1 cellular context compared by ENCODE assay signal in the genomic region with DNA sequence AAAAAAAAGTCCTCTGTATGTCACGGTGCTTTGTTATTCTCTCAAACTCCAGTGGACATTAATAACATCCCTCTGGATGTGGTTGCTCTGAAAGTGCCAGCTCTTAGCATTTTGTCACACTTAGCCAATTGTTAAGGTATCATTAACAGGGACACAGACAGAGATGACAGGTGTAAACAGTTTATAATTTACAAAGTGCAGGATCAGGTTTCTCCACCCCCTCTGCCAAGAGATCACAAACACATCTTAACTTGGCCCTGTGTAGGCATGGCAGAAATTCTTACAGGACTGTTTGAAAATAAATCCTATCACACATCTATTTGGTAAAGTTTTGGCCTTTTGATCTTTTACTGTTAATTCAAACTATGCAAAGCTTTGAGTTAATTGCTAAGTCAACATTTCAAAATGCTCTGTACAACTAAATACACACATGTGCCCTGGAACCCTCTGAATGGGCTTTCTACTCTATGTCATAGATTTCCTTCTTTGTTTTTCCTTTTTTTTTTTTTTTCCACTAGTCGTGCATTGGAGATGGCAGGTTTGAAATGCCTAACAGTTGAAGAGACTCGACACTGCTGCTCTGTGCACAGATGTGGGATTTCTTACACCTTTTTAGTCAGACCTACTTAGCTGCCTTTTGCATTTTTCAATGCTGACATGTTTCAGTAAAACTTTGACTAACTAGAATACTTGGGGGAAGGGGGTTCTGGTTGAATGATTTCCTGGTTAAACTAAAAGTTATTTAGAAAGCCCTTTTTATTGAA.
TF ChIP-seq lines count a peak whose summit lies in the region.

No MANE protein-coding gene starts in this region.

TF ChIP-seq in HepG2, 621 proteins besides CTCF, POLR2A, EP300 and RAD21 (continued from another document and continues in another):
- TF ChIP-seq, protein P1, sequence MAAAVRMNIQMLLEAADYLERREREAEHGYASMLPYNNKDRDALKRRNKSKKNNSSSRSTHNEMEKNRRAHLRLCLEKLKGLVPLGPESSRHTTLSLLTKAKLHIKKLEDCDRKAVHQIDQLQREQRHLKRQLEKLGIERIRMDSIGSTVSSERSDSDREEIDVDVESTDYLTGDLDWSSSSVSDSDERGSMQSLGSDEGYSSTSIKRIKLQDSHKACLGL (CRISPR knock-in tag; IDR thresholded peaks at IDR 0.05), result no peak
- TF ChIP-seq ZNF3 (CRISPR knock-in tag; IDR thresholded peaks at IDR 0.05) (no peak), ZNF329 (CRISPR knock-in tag; IDR thresholded peaks at IDR 0.05; ENCODE audit: low read depth) (no peak), FOXA1 (IDR thresholded peaks at IDR 0.05) (peak; percentile 83), FOXA1 (CRISPR knock-in tag; IDR thresholded peaks at IDR 0.05) (peak; percentile 82), ZFP82 (CRISPR knock-in tag; IDR thresholded peaks at IDR 0.05; ENCODE audit: borderline replicate concordance) (no peak), NCOR1 (IDR thresholded peaks at IDR 0.05; ENCODE audit: borderline replicate concordance, low read length) (peak; percentile 93; the same call in 1 of the 2 replicates), GATA4 (IDR thresholded peaks at IDR 0.05; ENCODE audit: borderline replicate concordance, low read depth) (peak; percentile 69; the same call in 1 of the 2 replicates), NCOA5 (CRISPR knock-in tag; IDR thresholded peaks at IDR 0.05) (no peak), ZNF468 (CRISPR knock-in tag; IDR thresholded peaks at IDR 0.05) (no peak), ZNF441 (CRISPR knock-in tag; IDR thresholded peaks at IDR 0.05; ENCODE audit: borderline replicate concordance) (no peak), HNF4A (CRISPR knock-in tag; IDR thresholded peaks at IDR 0.05) (peak; percentile 61), FOXO1 (CRISPR knock-in tag; IDR thresholded peaks at IDR 0.05) (peak; percentile 68), ZNF275 (CRISPR knock-in tag; IDR thresholded peaks at IDR 0.05; ENCODE audit: borderline replicate concordance) (no peak), ZMAT3 (CRISPR knock-in tag; conservative IDR thresholded peaks at IDR 0.05) (peak; percentile 64; the same call in 1 of the 2 replicates), ZNF883 (CRISPR knock-in tag; IDR thresholded peaks at IDR 0.05; ENCODE audit: not compliant biosample characterization) (no peak), ZNF777 (CRISPR knock-in tag; IDR thresholded peaks at IDR 0.05) (no peak), ERF (CRISPR knock-in tag; IDR thresholded peaks at IDR 0.05) (no peak; the same call in 1 of the 2 replicates), RFX3 (CRISPR knock-in tag; IDR thresholded peaks at IDR 0.05) (no peak), ZBTB20 (CRISPR knock-in tag; IDR thresholded peaks at IDR 0.05; ENCODE audit: borderline replicate concordance, low read depth) (peak; percentile 80; the same call in 1 of the 2 replicates), ELF4 (CRISPR knock-in tag; IDR thresholded peaks at IDR 0.05; ENCODE audit: borderline replicate concordance) (no peak), IRX3 (CRISPR knock-in tag; IDR thresholded peaks at IDR 0.05; ENCODE audit: borderline replicate concordance, low read depth) (no peak), ZNF724P (CRISPR knock-in tag; IDR thresholded peaks at IDR 0.05; ENCODE audit: borderline replicate concordance) (no peak), KDM6A (CRISPR knock-in tag; IDR thresholded peaks at IDR 0.05; ENCODE audit: low read depth) (peak; percentile 66; the same call in 1 of the 2 replicates), TOE1 (CRISPR knock-in tag; IDR thresholded peaks at IDR 0.05) (no peak; the same call in 1 of the 2 replicates), ZNF280B (CRISPR knock-in tag; IDR thresholded peaks at IDR 0.05; ENCODE audit: borderline replicate concordance) (no peak), FOXJ3 (CRISPR knock-in tag; IDR thresholded peaks at IDR 0.05; ENCODE audit: borderline replicate concordance) (peak; percentile 90), HBP1 (CRISPR knock-in tag; IDR thresholded peaks at IDR 0.05; ENCODE audit: low read depth) (0 out of 2 replicates have a peak, but pooled peaks have one; percentile 42), ELF3 (CRISPR knock-in tag; IDR thresholded peaks at IDR 0.05) (peak; percentile 87), ZNF549 (CRISPR knock-in tag; IDR thresholded peaks at IDR 0.05) (no peak), ZNF878 (CRISPR knock-in tag; IDR thresholded peaks at IDR 0.05) (peak; percentile 64; the same call in 1 of the 2 replicates), DNMT3B (CRISPR knock-in tag; conservative IDR thresholded peaks at IDR 0.05) (no peak), MED8 (CRISPR knock-in tag; IDR thresholded peaks at IDR 0.05; ENCODE audit: insufficient replicate concordance) (no peak), KDM5B (CRISPR knock-in tag; IDR thresholded peaks at IDR 0.05; ENCODE audit: borderline replicate concordance) (no peak), SP4 (CRISPR knock-in tag; IDR thresholded peaks at IDR 0.05) (no peak), ZNF792 (CRISPR knock-in tag; IDR thresholded peaks at IDR 0.05) (no peak), RBFOX2 (IDR thresholded peaks at IDR 0.05; ENCODE audit: low read depth, low read length) (no peak)
- TF ChIP-seq, protein P2, sequence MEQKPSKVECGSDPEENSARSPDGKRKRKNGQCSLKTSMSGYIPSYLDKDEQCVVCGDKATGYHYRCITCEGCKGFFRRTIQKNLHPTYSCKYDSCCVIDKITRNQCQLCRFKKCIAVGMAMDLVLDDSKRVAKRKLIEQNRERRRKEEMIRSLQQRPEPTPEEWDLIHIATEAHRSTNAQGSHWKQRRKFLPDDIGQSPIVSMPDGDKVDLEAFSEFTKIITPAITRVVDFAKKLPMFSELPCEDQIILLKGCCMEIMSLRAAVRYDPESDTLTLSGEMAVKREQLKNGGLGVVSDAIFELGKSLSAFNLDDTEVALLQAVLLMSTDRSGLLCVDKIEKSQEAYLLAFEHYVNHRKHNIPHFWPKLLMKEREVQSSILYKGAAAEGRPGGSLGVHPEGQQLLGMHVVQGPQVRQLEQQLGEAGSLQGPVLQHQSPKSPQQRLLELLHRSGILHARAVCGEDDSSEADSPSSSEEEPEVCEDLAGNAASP (CRISPR knock-in tag; IDR thresholded peaks at IDR 0.05; ENCODE audit: borderline replicate concordance), result peak; percentile 83; the same call in 1 of the 2 replicates
- TF ChIP-seq, protein P3, sequence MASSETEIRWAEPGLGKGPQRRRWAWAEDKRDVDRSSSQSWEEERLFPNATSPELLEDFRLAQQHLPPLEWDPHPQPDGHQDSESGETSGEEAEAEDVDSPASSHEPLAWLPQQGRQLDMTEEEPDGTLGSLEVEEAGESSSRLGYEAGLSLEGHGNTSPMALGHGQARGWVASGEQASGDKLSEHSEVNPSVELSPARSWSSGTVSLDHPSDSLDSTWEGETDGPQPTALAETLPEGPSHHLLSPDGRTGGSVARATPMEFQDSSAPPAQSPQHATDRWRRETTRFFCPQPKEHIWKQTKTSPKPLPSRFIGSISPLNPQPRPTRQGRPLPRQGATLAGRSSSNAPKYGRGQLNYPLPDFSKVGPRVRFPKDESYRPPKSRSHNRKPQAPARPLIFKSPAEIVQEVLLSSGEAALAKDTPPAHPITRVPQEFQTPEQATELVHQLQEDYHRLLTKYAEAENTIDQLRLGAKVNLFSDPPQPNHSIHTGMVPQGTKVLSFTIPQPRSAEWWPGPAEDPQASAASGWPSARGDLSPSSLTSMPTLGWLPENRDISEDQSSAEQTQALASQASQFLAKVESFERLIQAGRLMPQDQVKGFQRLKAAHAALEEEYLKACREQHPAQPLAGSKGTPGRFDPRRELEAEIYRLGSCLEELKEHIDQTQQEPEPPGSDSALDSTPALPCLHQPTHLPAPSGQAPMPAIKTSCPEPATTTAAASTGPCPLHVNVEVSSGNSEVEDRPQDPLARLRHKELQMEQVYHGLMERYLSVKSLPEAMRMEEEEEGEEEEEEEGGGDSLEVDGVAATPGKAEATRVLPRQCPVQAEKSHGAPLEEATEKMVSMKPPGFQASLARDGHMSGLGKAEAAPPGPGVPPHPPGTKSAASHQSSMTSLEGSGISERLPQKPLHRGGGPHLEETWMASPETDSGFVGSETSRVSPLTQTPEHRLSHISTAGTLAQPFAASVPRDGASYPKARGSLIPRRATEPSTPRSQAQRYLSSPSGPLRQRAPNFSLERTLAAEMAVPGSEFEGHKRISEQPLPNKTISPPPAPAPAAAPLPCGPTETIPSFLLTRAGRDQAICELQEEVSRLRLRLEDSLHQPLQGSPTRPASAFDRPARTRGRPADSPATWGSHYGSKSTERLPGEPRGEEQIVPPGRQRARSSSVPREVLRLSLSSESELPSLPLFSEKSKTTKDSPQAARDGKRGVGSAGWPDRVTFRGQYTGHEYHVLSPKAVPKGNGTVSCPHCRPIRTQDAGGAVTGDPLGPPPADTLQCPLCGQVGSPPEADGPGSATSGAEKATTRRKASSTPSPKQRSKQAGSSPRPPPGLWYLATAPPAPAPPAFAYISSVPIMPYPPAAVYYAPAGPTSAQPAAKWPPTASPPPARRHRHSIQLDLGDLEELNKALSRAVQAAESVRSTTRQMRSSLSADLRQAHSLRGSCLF (CRISPR knock-in tag; IDR thresholded peaks at IDR 0.05; ENCODE audit: borderline replicate concordance), result no peak
- TF ChIP-seq, protein P4, sequence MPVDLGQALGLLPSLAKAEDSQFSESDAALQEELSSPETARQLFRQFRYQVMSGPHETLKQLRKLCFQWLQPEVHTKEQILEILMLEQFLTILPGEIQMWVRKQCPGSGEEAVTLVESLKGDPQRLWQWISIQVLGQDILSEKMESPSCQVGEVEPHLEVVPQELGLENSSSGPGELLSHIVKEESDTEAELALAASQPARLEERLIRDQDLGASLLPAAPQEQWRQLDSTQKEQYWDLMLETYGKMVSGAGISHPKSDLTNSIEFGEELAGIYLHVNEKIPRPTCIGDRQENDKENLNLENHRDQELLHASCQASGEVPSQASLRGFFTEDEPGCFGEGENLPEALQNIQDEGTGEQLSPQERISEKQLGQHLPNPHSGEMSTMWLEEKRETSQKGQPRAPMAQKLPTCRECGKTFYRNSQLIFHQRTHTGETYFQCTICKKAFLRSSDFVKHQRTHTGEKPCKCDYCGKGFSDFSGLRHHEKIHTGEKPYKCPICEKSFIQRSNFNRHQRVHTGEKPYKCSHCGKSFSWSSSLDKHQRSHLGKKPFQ (CRISPR knock-in tag; IDR thresholded peaks at IDR 0.05; ENCODE audit: insufficient replicate concordance), result no peak
- TF ChIP-seq, protein P5, sequence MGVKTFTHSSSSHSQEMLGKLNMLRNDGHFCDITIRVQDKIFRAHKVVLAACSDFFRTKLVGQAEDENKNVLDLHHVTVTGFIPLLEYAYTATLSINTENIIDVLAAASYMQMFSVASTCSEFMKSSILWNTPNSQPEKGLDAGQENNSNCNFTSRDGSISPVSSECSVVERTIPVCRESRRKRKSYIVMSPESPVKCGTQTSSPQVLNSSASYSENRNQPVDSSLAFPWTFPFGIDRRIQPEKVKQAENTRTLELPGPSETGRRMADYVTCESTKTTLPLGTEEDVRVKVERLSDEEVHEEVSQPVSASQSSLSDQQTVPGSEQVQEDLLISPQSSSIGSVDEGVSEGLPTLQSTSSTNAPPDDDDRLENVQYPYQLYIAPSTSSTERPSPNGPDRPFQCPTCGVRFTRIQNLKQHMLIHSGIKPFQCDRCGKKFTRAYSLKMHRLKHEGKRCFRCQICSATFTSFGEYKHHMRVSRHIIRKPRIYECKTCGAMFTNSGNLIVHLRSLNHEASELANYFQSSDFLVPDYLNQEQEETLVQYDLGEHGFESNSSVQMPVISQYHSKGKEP (CRISPR knock-in tag; IDR thresholded peaks at IDR 0.05), result no peak
- TF ChIP-seq, protein P6, sequence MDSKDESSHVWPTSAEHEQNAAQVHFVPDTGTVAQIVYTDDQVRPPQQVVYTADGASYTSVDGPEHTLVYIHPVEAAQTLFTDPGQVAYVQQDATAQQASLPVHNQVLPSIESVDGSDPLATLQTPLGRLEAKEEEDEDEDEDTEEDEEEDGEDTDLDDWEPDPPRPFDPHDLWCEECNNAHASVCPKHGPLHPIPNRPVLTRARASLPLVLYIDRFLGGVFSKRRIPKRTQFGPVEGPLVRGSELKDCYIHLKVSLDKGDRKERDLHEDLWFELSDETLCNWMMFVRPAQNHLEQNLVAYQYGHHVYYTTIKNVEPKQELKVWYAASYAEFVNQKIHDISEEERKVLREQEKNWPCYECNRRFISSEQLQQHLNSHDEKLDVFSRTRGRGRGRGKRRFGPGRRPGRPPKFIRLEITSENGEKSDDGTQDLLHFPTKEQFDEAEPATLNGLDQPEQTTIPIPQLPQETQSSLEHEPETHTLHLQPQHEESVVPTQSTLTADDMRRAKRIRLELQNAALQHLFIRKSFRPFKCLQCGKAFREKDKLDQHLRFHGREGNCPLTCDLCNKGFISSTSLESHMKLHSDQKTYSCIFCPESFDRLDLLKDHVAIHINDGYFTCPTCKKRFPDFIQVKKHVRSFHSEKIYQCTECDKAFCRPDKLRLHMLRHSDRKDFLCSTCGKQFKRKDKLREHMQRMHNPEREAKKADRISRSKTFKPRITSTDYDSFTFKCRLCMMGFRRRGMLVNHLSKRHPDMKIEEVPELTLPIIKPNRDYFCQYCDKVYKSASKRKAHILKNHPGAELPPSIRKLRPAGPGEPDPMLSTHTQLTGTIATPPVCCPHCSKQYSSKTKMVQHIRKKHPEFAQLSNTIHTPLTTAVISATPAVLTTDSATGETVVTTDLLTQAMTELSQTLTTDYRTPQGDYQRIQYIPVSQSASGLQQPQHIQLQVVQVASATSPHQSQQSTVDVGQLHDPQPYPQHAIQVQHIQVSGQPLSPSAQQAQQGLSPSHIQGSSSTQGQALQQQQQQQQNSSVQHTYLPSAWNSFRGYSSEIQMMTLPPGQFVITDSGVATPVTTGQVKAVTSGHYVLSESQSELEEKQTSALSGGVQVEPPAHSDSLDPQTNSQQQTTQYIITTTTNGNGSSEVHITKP (CRISPR knock-in tag; IDR thresholded peaks at IDR 0.05; ENCODE audit: low read depth), result no peak
